Comparison of ENCODE assay signal across 18 cellular contexts in the genomic region with DNA sequence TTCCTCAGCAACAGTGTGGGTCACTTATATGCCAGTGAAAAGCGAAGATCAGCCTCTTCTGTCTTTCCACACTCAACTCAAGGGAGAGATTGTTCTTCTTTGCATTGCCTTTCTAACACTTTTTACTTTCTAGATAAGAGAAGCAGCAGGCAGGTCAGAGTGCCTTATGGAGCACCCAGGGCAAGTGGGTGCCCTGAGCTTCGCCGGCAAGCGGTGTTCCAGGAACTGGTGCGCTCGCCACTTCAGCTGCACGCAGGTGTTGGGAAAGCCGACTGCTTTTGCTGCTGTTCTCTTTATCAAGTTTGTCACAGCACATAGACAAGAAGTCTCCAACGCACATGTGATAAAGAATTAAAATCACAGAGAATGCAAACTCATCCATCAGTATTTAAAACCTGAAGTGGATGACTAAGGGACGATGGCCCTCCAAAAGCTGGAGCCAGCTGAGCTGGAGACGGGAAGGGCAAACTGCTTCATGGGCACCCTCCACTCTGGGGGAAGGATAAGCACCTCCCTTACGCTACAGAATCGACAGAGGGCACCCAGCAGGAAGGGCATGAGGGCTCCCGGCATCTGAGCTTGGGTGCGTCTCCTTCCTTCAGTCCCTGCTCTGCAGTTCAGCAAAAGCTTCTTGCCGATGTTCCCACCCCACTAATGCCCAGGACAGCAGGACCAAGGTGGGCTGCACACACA. TPM values are rescaled to one million over a fixed set of nuclear protein-coding genes. Genes with fewer than 3 reads are reported as not detected.
DNase-seq lines count a peak whose midpoint lies in the region; ATAC-seq, FAIRE-seq and TF ChIP-seq lines count a peak whose summit lies in the region.
"Had no signal": no experiment of that assay in that cellular context is flagged by ENCODE, and none has a peak within 500 bp of the region (broad histone marks: within the 10 kb centered on the region; RNA-seq: fewer than 3 reads in every experiment).

No MANE protein-coding gene starts in this region.

- ATAC-seq in GM12878 (no peak), left lung (peak; percentile 87), HG03045 (IDR thresholded peaks at IDR 0.05; ENCODE audit: unreplicated experiment) (no peak), HG02571 (IDR thresholded peaks at IDR 0.05; ENCODE audit: unreplicated experiment) (no peak)

- H2AFZ ChIP-seq in GM12878 (ENCODE audit: control insufficient read depth, low read depth, low read length) (no peak overlapping the region), trophoblast cell (ENCODE audit: insufficient read depth, low read length, poor library complexity) (no peak overlapping the region)

- H3K4me3 ChIP-seq in GM12878 (no peak overlapping the region), left lung (no peak overlapping the region), trophoblast cell (ENCODE audit: low read depth, low read length) (no peak overlapping the region)

- no peak overlapping the region for H2BK12ac ChIP-seq in trophoblast cell (ENCODE audit: low read length)

- H3K18ac ChIP-seq in trophoblast cell (ENCODE audit: low read length) = peak overlapping the region; percentile 40

- H3K27ac ChIP-seq in GM12878 (ENCODE audit: control insufficient read depth, insufficient read depth) = no peak overlapping the region
- no peak overlapping the region for H3K27ac ChIP-seq in left lung
- H3K27ac ChIP-seq in trophoblast cell (ENCODE audit: low read depth, low read length) = no peak overlapping the region
- H3K27ac ChIP-seq: HL-60, RWPE1 had no signal

- H3K4me1 ChIP-seq in GM12878 (ENCODE audit: control insufficient read depth, insufficient read depth, low read length) = no peaks in the 10 kb centered on the region
- peaks cover 5 to 16% of the 10 kb centered on the region in 2 donors for H3K4me1 ChIP-seq in left lung
- peaks cover 10 to 11% of the 10 kb centered on the region in 2 experiments for H3K4me1 ChIP-seq in trophoblast cell (ENCODE audit: control insufficient read depth in 1 of 2, insufficient read depth in 2 of 2, low read length in 2 of 2)
- H3K4me1 ChIP-seq: BE2C had no signal

- peaks cover 2% of the 10 kb centered on the region; the same call in 1 of the 2 replicates for H3K79me2 ChIP-seq in GM12878 (ENCODE audit: control insufficient read depth, insufficient read depth, low read length)
- H3K79me2 ChIP-seq in trophoblast cell (ENCODE audit: control insufficient read depth, insufficient read depth, low read length, poor library complexity) = no peaks in the 10 kb centered on the region

- in situ Hi-C loops in GM12878 (cut with MboI) = no loop called here

- RAD21 ChIA-PET in GM12878 (lab: Charles Lee; ENCODE audit: unreplicated experiment) = no interaction called here

- POLR2A ChIA-PET in GM12878 (lab: Charles Lee) = interaction anchor here (0.9 kb wide), 1 partner anchor 50 kb away, joined by 3 read pairs; no protein-coding TSS in a partner anchor

- no peak overlapping the region for H2AK5ac ChIP-seq in trophoblast cell (ENCODE audit: low read length)

- no peaks in the 10 kb centered on the region for H3K9me3 ChIP-seq in GM12878 (replicated peaks; ENCODE audit: control insufficient read depth, insufficient read depth, low read length)
- H3K9me3 ChIP-seq in left lung = no peaks in the 10 kb centered on the region
- peaks cover 2% of the 10 kb centered on the region for H3K9me3 ChIP-seq in trophoblast cell (ENCODE audit: insufficient read depth, low read depth, low read length)
- H3K9me3 ChIP-seq: BE2C had no signal

- no peak for TF ChIP-seq EP300 in GM12878 (IDR thresholded peaks at IDR 0.05; ENCODE audit: borderline replicate concordance in 1 of 2, control insufficient read depth in 1 of 2, low read depth in 2 of 2, low read length in 2 of 2)

- H4K12ac ChIP-seq in trophoblast cell (ENCODE audit: low read depth, low read length) = no peak overlapping the region

- H3K27me3 ChIP-seq in GM12878 (replicated peaks in 1 of 2; ENCODE audit: control insufficient read depth in 2 of 2, insufficient read depth in 2 of 2, low read length in 1 of 2) = no peaks in the 10 kb centered on the region
- H3K27me3 ChIP-seq in left lung = no peaks in the 10 kb centered on the region
- no peaks in the 10 kb centered on the region for H3K27me3 ChIP-seq in trophoblast cell (ENCODE audit: insufficient read depth, low read length)
- H3K27me3 ChIP-seq: BE2C had no signal

- intact Hi-C loops in GM12878 (cut with micrococcal nuclease; ENCODE audit: unreplicated experiment) (no loop called here), left lung (cut with DNase I) (no loop called here)

- no peaks in the 10 kb centered on the region; the same call in 1 of the 2 replicates for H4K20me1 ChIP-seq in GM12878 (ENCODE audit: control insufficient read depth, insufficient read depth)

- FAIRE-seq in GM12878 (lab: Jason Lieb, UNC) = peak; percentile 7
- FAIRE-seq: HTR-8/SVneo had no signal

- no peak overlapping the region for H2BK120ac ChIP-seq in trophoblast cell (ENCODE audit: insufficient read depth, low read length, poor library complexity)

- no peak for TF ChIP-seq POLR2A in GM12878 (IDR thresholded peaks at IDR 0.05; ENCODE audit: low read depth, low read length)

- SMC1A ChIA-PET in GM12878 (lab: Charles Lee; ENCODE audit: uncharacterized antibody, unreplicated experiment) = no interaction called here

- no peak for TF ChIP-seq RAD21 in GM12878 (IDR thresholded peaks at IDR 0.05; ENCODE audit: insufficient read depth, low read depth, low read length)

- H3K23ac ChIP-seq in trophoblast cell (ENCODE audit: low read length) = no peak overlapping the region

- no peak overlapping the region for H2BK5ac ChIP-seq in trophoblast cell (ENCODE audit: low read depth, low read length, poor library complexity)

- H3K4me2 ChIP-seq in GM12878 (ENCODE audit: control insufficient read depth, insufficient read depth) = no peak overlapping the region
- no peak overlapping the region for H3K4me2 ChIP-seq in trophoblast cell (ENCODE audit: low read length)

- 94% methylated on average over 16 of the region's 16 CpGs for WGBS in GM12878 (ENCODE audit: insufficient coverage, insufficient replicate concordance, low lambda C conversion rate, missing lambda C conversion rate)
- no CpG with 5 or more reads among the region's 16 CpGs for WGBS in trophoblast cell (ENCODE audit: extremely low coverage, insufficient coverage, insufficient read length)

- H3K4ac ChIP-seq in trophoblast cell (ENCODE audit: low read depth, low read length) = no peak overlapping the region

- peaks cover 13 to 21% of the 10 kb centered on the region in 2 experiments for H3K36me3 ChIP-seq in GM12878 (ENCODE audit: control insufficient read depth in 2 of 2, insufficient read depth in 2 of 2, low read length in 1 of 2)
- peaks cover 0 to 42% of the 10 kb centered on the region in 2 donors for H3K36me3 ChIP-seq in left lung
- H3K36me3 ChIP-seq in trophoblast cell (ENCODE audit: control insufficient read depth in 1 of 2, insufficient read depth in 2 of 2, low read length in 2 of 2) = peaks cover 7 to 12% of the 10 kb centered on the region in 2 experiments

- H3K14ac ChIP-seq in trophoblast cell (ENCODE audit: low read length) = no peak overlapping the region

- H3K9ac ChIP-seq in GM12878 (ENCODE audit: control insufficient read depth, insufficient read depth, low read length) (no peak overlapping the region), trophoblast cell (ENCODE audit: low read length) (no peak overlapping the region)

- H3K79me1 ChIP-seq in trophoblast cell (ENCODE audit: low read length) = no peaks in the 10 kb centered on the region

- CTCF ChIA-PET in GM12878 (lab: Yijun Ruan, JAX) = interaction anchor here (0.6 to 0.7 kb wide), 2 partner anchors 13 to 515 kb away, joined by 3 read pairs; no protein-coding TSS in a partner anchor

- TF ChIP-seq CTCF in GM12878 (IDR thresholded peaks at IDR 0.05 in 2 of 3, conservative IDR thresholded peaks at IDR 0.05 in 1 of 3; ENCODE audit: control insufficient read depth in 2 of 3, extremely low read depth in 1 of 3, insufficient read depth in 1 of 3, low read depth in 3 of 3, low read length in 3 of 3) = no peak
- TF ChIP-seq CTCF in left lung (IDR thresholded peaks at IDR 0.05) = no peak

- BruUV-seq in GM12878 (replicated peaks; lab: Mats Ljungman, UMichigan) = no TSS peak

- H4K8ac ChIP-seq in trophoblast cell (ENCODE audit: low read depth, low read length) = no peak overlapping the region

- DNase-seq in DMS79 treated with DMSO at 0.1 percent for 48 hours (lab: John Stamatoyannopoulos, UW) (peak; percentile 30), GM12878 (ENCODE audit: low read depth, low spot score) (no peak), left lung (peak in 1 of 2 donors; percentile 61), trophoblast cell (peak in 1 of 2 donors; percentile 35), A172 (ENCODE audit: low spot score) (no peak)
- DNase-seq in stimulated activated CD4-positive, alpha-beta T cell treated with anti-CD3 and anti-CD28 coated beads, Interleukin-15, amount 100 ng/mL, for 24 hours = no peak
- DNase-seq: BE2C; CD8-positive, alpha-beta memory T cell; GOT3; NCI-H1436; NCI-H2029; NCI-H510A; NCI-H774 had no signal

- no peak overlapping the region for H4K91ac ChIP-seq in trophoblast cell (ENCODE audit: low read depth, low read length)

RNA-seq across cellular contexts. Expression of a gene that starts 20.7 kb away (rescaled TPM):
- 187 and 192 TPM in 2 replicates for total RNA-seq in GM12878 (2013; cell fraction: nucleolus; rRNA removed)
- total RNA-seq in GM12878 (2014; rRNA removed) (75.6 and 82.3 TPM in 2 replicates), GM12878 (2014; rRNA removed; fragmentation: Illumina TruSeq; extraction: Trizol) (62.4 and 66.1 TPM in 2 replicates), GM12878 (2021) (71.0 and 76.1 TPM in 2 replicates), left lung (10 to 100 TPM; 75.0 to 90.9 TPM)
- 33.3 TPM for polyA plus RNA-seq in GM12878 (2011; ENCODE audit: low read depth)
- polyA plus RNA-seq in GM12878 (2011; rRNA removed) (101 and 102 TPM in 2 replicates), GM12878 (2014; fragmentation: Illumina TruSeq; extraction: Trizol) (93.5 and 94.7 TPM in 2 replicates), GM12878 (2014; fragmentation: Nextera tagmentation; extraction: Ambion mirVana) (10 to 100 TPM; 27.0 to 32.0 TPM), GM12878 (2014; rRNA removed) (116 and 139 TPM in 2 replicates), GM12878 (2016; fragmentation: Nextera tagmentation; extraction: Ambion mirVana) (10 to 100 TPM; 72.7 to 79.2 TPM)
- 105 and 172 TPM in 2 replicates for polyA plus RNA-seq in GM12878 (2011; cell fraction: cytosol; rRNA removed)
- 131 and 160 TPM in 2 replicates for polyA plus RNA-seq in GM12878 (2011; cell fraction: nucleus; rRNA removed)
- 45.8 and 68.2 TPM in 2 replicates for polyA plus RNA-seq in GM12878 (2012)
- polyA minus RNA-seq in GM12878 (2011; rRNA and poly(A)+ RNA removed) = 92.3 and 104 TPM in 2 replicates
- polyA minus RNA-seq in GM12878 (2011; cell fraction: cytosol; rRNA and poly(A)+ RNA removed) = 30.3 and 33.2 TPM in 2 replicates
- 43.4 and 64.4 TPM in 2 replicates for polyA minus RNA-seq in GM12878 (2011; cell fraction: nucleus; rRNA and poly(A)+ RNA removed)
- polyA plus RNA-seq in trophoblast cell (2013) = 31.5 and 32.1 TPM in 2 replicates
- 53.1 and 68.3 TPM in 2 replicates for total RNA-seq in A172 (2014; rRNA removed; shearing (Covaris generic))

RNA-seq across cellular contexts. Expression of a gene that starts 36.9 kb away (rescaled TPM):
- 19.0 and 22.2 TPM in 2 replicates for total RNA-seq in GM12878 (2013; cell fraction: nucleolus; rRNA removed)
- total RNA-seq in GM12878 (2014; rRNA removed) = 67.5 and 77.0 TPM in 2 replicates
- 70.3 and 74.3 TPM in 2 replicates for total RNA-seq in GM12878 (2014; rRNA removed; fragmentation: Illumina TruSeq; extraction: Trizol)
- total RNA-seq in GM12878 (2021) = 85.9 and 91.3 TPM in 2 replicates
- polyA plus RNA-seq in GM12878 (2011; ENCODE audit: low read depth) = 60.5 TPM
- polyA plus RNA-seq in GM12878 (2011; rRNA removed) = 106 and 119 TPM in 2 replicates
- polyA plus RNA-seq in GM12878 (2011; cell fraction: cytosol; rRNA removed) = 120 and 127 TPM in 2 replicates
- polyA plus RNA-seq in GM12878 (2011; cell fraction: nucleus; rRNA removed) = 42.9 and 57.8 TPM in 2 replicates
- polyA plus RNA-seq in GM12878 (2012) = 70.8 and 81.7 TPM in 2 replicates
- 80.0 and 88.4 TPM in 2 replicates for polyA plus RNA-seq in GM12878 (2014; fragmentation: Illumina TruSeq; extraction: Trizol)
- polyA plus RNA-seq in GM12878 (2014; fragmentation: Nextera tagmentation; extraction: Ambion mirVana) = 10 to 100 TPM; 14.3 to 33.0 TPM
- 91.3 and 98.3 TPM in 2 replicates for polyA plus RNA-seq in GM12878 (2014; rRNA removed)
- 100 to 1,000 TPM; 164 TPM for polyA plus RNA-seq in GM12878 (2016; fragmentation: Nextera tagmentation; extraction: Ambion mirVana)
- polyA minus RNA-seq in GM12878 (2011; rRNA and poly(A)+ RNA removed) = 62.3 and 66.9 TPM in 2 replicates
- polyA minus RNA-seq in GM12878 (2011; cell fraction: cytosol; rRNA and poly(A)+ RNA removed) = 31.8 and 32.6 TPM in 2 replicates
- 12.9 and 17.7 TPM in 2 replicates for polyA minus RNA-seq in GM12878 (2011; cell fraction: nucleus; rRNA and poly(A)+ RNA removed)
- total RNA-seq in left lung = 10 to 100 TPM; 92.4 to 99.3 TPM
- 92.0 and 98.8 TPM in 2 replicates for polyA plus RNA-seq in trophoblast cell (2013)
- total RNA-seq in A172 (2014; rRNA removed; shearing (Covaris generic)) = 118 and 140 TPM in 2 replicates
